In genomic region chr4:48831532-48832015, GRCh38 we compare ENCODE assay signal across 8 cellular contexts. TPM values are rescaled to one million over a fixed set of nuclear protein-coding genes. Genes with fewer than 3 reads are reported as not detected.
A peak's percentile ranks its signal among the peaks of the same experiment; 100 is the strongest.
DNase-seq lines count a peak whose midpoint lies in the region; ATAC-seq and TF ChIP-seq lines count a peak whose summit lies in the region.

No MANE protein-coding gene starts in this region.

- H3K36me3 ChIP-seq in BJ (ENCODE audit: control insufficient read depth, insufficient read depth, low read length): peaks cover 8% of the 10 kb centered on the region

- CTCF ChIA-PET in BJ (lab: Yijun Ruan, JAX): interaction anchor here (1.1 kb wide), 1 partner anchor 83 kb away, joined by 3 read pairs; no protein-coding TSS in a partner anchor

- no peak for DNase-seq in BJ (ENCODE audit: low read depth)
- peak; percentile 10 for DNase-seq in GM20000 (ENCODE audit: low spot score)
- peak; percentile 24 for DNase-seq in glomerular visceral epithelial cell (ENCODE audit: extremely low spot score)
- DNase-seq in skeletal muscle cell (ENCODE audit: low read depth): no peak
- no peak for DNase-seq in amygdala (lab: John Stamatoyannopoulos, UW)
- no peak for DNase-seq in NCI-H345 treated with DMSO at 0.1 percent for 48 hours (lab: John Stamatoyannopoulos, UW; ENCODE audit: unreplicated experiment)

- ATAC-seq in GM18868 (IDR thresholded peaks at IDR 0.05; ENCODE audit: unreplicated experiment): no peak

- POLR2A ChIA-PET in BJ (lab: Charles Lee): no interaction called here

- TF ChIP-seq CTCF in BJ (IDR thresholded peaks at IDR 0.05; ENCODE audit: insufficient read depth, low read depth, low read length) (no peak), GM20000 (IDR thresholded peaks at IDR 0.05; ENCODE audit: extremely low read depth, missing control alignments) (no peak), VCaP (conservative IDR thresholded peaks at IDR 0.05) (no peak)

- H3K27ac ChIP-seq in VCaP: peak overlapping the region; percentile 99

- H3K27me3 ChIP-seq in BJ (ENCODE audit: control insufficient read depth, insufficient read depth, low read length): no peaks in the 10 kb centered on the region

- H3K4me3 ChIP-seq in BJ (ENCODE audit: low read depth, low read length) (peak overlapping the region; percentile 78), skeletal muscle cell (ENCODE audit: low read depth, low read length) (peak overlapping the region; percentile 98)

RNA-seq across cellular contexts. Expression of gene OCIAD1, which starts 0.7 kb away (rescaled TPM):
- polyA plus RNA-seq in BJ (2011; rRNA removed): 103 and 162 TPM in 2 replicates
- 39.9 and 68.7 TPM in 2 replicates for polyA minus RNA-seq in BJ (2011; rRNA and poly(A)+ RNA removed)

RNA-seq across cellular contexts. Expression of gene FRYL, which starts 51.5 kb away (rescaled TPM):
- 12.6 and 19.7 TPM in 2 replicates for polyA plus RNA-seq in BJ (2011; rRNA removed)
- 35.2 and 36.9 TPM in 2 replicates for polyA minus RNA-seq in BJ (2011; rRNA and poly(A)+ RNA removed)

Comparison
In these comparisons a context has a peak if more than half of its experiments do, and no peak if none do; other contexts are left out.
1. DNase-seq: peak in GM20000 (single experiment) and glomerular visceral epithelial cell (single experiment); none in BJ (single experiment), skeletal muscle cell (single experiment), amygdala (0 of 56) and NCI-H345 treated with DMSO at 0.1 percent for 48 hours (single experiment).